In genomic region chr6:27601668-27602254, GRCh38 we compare ENCODE assay signal across 10 cellular contexts.
DNase-seq lines count a peak whose midpoint lies in the region; ATAC-seq, FAIRE-seq and TF ChIP-seq lines count a peak whose summit lies in the region.
"Had no signal": no experiment of that assay in that cellular context is flagged by ENCODE, and none has a peak within 500 bp of the region (broad histone marks: within the 10 kb centered on the region; RNA-seq: fewer than 3 reads in every experiment).

No MANE protein-coding gene starts in this region.

- peak overlapping the region in 1 of 3 experiments; percentile 9 for H3K4me3 ChIP-seq in endothelial cell of umbilical vein (replicated peaks in 1 of 3; ENCODE audit: insufficient read depth in 1 of 3, low read depth in 1 of 3, low read length in 3 of 3)
- H3K4me3 ChIP-seq in smooth muscle cell: peak overlapping the region; percentile 51

- H3K36me3 Mint-ChIP-seq in activated T-cell treated with anti-CD3 and anti-CD28 coated beads, Interleukin-2, amount 50 U/mL, for 4 hours (ENCODE audit: insufficient read depth): no peaks in the 10 kb centered on the region

- H3K27me3 ChIP-seq in endothelial cell of umbilical vein (ENCODE audit: control insufficient read depth in 2 of 2, insufficient read depth in 2 of 2, low read length in 2 of 2) (peaks cover 0 to 11% of the 10 kb centered on the region in 2 experiments), smooth muscle cell (ENCODE audit: low read depth) (peaks cover 19% of the 10 kb centered on the region)

- intact Hi-C loops in endothelial cell of umbilical vein (cut with micrococcal nuclease): loop anchor here (1.0 kb wide), 1 partner anchor 9 kb away; no protein-coding TSS in a partner anchor

- H3K9me1 ChIP-seq in endothelial cell of umbilical vein (replicated peaks; ENCODE audit: control insufficient read depth, extremely low read depth, insufficient read depth, low read length): no peaks in the 10 kb centered on the region

- peaks cover 8% of the 10 kb centered on the region for H3K4me1 Mint-ChIP-seq in activated T-cell treated with anti-CD3 and anti-CD28 coated beads, Interleukin-2, amount 50 U/mL, for 4 hours (ENCODE audit: low read depth)

- CTCF ChIA-PET in endothelial cell of umbilical vein (lab: Charles Lee): interaction anchor here (0.6 kb wide), 1 partner anchor 9 kb away, joined by 3 read pairs; no protein-coding TSS in a partner anchor

- in situ Hi-C loops in SK-MEL-5 (cut with HindIII; ENCODE audit: low pct_unique_long_range_greater_than_20kb, low sequenced_read_pairs): loop anchor here (10.0 kb wide), 1 partner anchor 97 kb away; no protein-coding TSS in a partner anchor

- peaks cover 4% of the 10 kb centered on the region for H3K9me3 Mint-ChIP-seq in activated T-cell treated with anti-CD3 and anti-CD28 coated beads, Interleukin-2, amount 50 U/mL, for 4 hours

- H2AFZ ChIP-seq in endothelial cell of umbilical vein (ENCODE audit: low read depth, low read length): peak overlapping the region; percentile 58
- H2AFZ ChIP-seq in smooth muscle cell (ENCODE audit: low read depth): peak overlapping the region; percentile 61

- no peak for ATAC-seq in activated T-cell treated with anti-CD3 and anti-CD28 coated beads, Interleukin-2, amount 50 U/mL, for 4 hours
- no peak for ATAC-seq in HG03439 (IDR thresholded peaks at IDR 0.05; ENCODE audit: unreplicated experiment)

- WGBS in smooth muscle cell (ENCODE audit: low lambda C conversion rate): 3% methylated on average over 23 of the region's 23 CpGs

- DNase-seq in activated T-cell treated with anti-CD3 and anti-CD28 coated beads, Interleukin-2, amount 50 U/mL, for 4 hours: no peak
- no peak for DNase-seq in activated T-cell treated with anti-CD3 and anti-CD28 coated beads, Interleukin-2, amount 50 U/mL, for 1 hour
- DNase-seq in SK-MEL-5 (ENCODE audit: low read depth, low spot score) (peak; percentile 77), endothelial cell of umbilical vein (ENCODE audit: low read depth, low spot score) (no peak), smooth muscle cell (lab: John Stamatoyannopoulos, UW; ENCODE audit: unreplicated experiment) (no peak), NCI-H1417 treated with DMSO at 0.1 percent for 48 hours (lab: John Stamatoyannopoulos, UW) (no peak)
- no peak for DNase-seq in activated CD4-positive, alpha-beta T cell treated with anti-CD3 and anti-CD28 coated beads, Interleukin-2, amount 50 U/mL, for 1 hour
- DNase-seq: NCI-H2107; stimulated activated CD4-positive, alpha-beta T cell treated with anti-CD3 and anti-CD28 coated beads, Interleukin-1b, Interleukin-23, amount 100 ng/mL, for 48 hours had no signal

- dilution Hi-C loops in endothelial cell of umbilical vein (cut with MboI; ENCODE audit: extremely low pct_ligation_motif_present, low sequenced_read_pairs): no loop called here

- peaks cover 3% of the 10 kb centered on the region for H3F3A ChIP-seq in smooth muscle cell (ENCODE audit: low read depth)

- H3K4me2 ChIP-seq in endothelial cell of umbilical vein (ENCODE audit: insufficient read depth, low read length) (peak overlapping the region; percentile 56), smooth muscle cell (peak overlapping the region; percentile 84)

- H3K9me3 ChIP-seq in endothelial cell of umbilical vein (replicated peaks; ENCODE audit: control insufficient read depth, insufficient read depth, low read length): no peaks in the 10 kb centered on the region
- H3K9me3 ChIP-seq in smooth muscle cell (replicated peaks; ENCODE audit: low read depth): no peaks in the 10 kb centered on the region

- H3K27me3 Mint-ChIP-seq in activated T-cell treated with anti-CD3 and anti-CD28 coated beads, Interleukin-2, amount 50 U/mL, for 4 hours (ENCODE audit: low read depth): peaks cover 85% of the 10 kb centered on the region

- H3K4me3 Mint-ChIP-seq in activated T-cell treated with anti-CD3 and anti-CD28 coated beads, Interleukin-2, amount 50 U/mL, for 4 hours: peak overlapping the region; percentile 36

- H3K27ac ChIP-seq in endothelial cell of umbilical vein (ENCODE audit: insufficient read depth, low read depth, low read length) (no peak overlapping the region), smooth muscle cell (ENCODE audit: low read depth) (no peak overlapping the region)

- H3K4me1 ChIP-seq in endothelial cell of umbilical vein (ENCODE audit: control insufficient read depth, extremely low read depth, insufficient read depth, low read length) (no peaks in the 10 kb centered on the region), smooth muscle cell (ENCODE audit: low read depth) (peaks cover 8% of the 10 kb centered on the region)

- H3K79me2 ChIP-seq in endothelial cell of umbilical vein (ENCODE audit: control insufficient read depth, insufficient read depth, low read length): no peaks in the 10 kb centered on the region
- no peaks in the 10 kb centered on the region for H3K79me2 ChIP-seq in smooth muscle cell (ENCODE audit: low read depth)

- POLR2A ChIA-PET in endothelial cell of umbilical vein (lab: Charles Lee): interaction anchor here (0.7 kb wide), 1 partner anchor 284 kb away, joined by 9 read pairs; no protein-coding TSS in a partner anchor

- TF ChIP-seq POLR2A in endothelial cell of umbilical vein (IDR thresholded peaks at IDR 0.05; ENCODE audit: low read depth, low read length): no peak

- no TSS peak for BruUV-seq in endothelial cell of umbilical vein (replicated peaks; lab: Mats Ljungman, UMichigan)

- H4K20me1 ChIP-seq in endothelial cell of umbilical vein (replicated peaks; ENCODE audit: control insufficient read depth, extremely low read depth, insufficient read depth, low read length) (no peaks in the 10 kb centered on the region), smooth muscle cell (ENCODE audit: low read depth) (no peaks in the 10 kb centered on the region)

- H3K9ac ChIP-seq in endothelial cell of umbilical vein (replicated peaks; ENCODE audit: extremely low read depth, insufficient read depth, low read length): no peak overlapping the region
- no peak overlapping the region for H3K9ac ChIP-seq in smooth muscle cell (ENCODE audit: low read depth)

- no peak for FAIRE-seq in endothelial cell of umbilical vein (lab: Jason Lieb, UNC)

- H3K36me3 ChIP-seq in endothelial cell of umbilical vein (ENCODE audit: control insufficient read depth in 2 of 2, extremely low read depth in 1 of 2, insufficient read depth in 2 of 2, low read length in 2 of 2) (no peaks in the 10 kb centered on the region), smooth muscle cell (ENCODE audit: low read depth) (no peaks in the 10 kb centered on the region)

- TF ChIP-seq CTCF in endothelial cell of umbilical vein (IDR thresholded peaks at IDR 0.05; ENCODE audit: extremely low read depth in 1 of 2, insufficient read depth in 1 of 2, low read depth in 1 of 2, low read length in 2 of 2) (no peak), smooth muscle cell (IDR thresholded peaks at IDR 0.05; ENCODE audit: borderline replicate concordance, insufficient read depth, poor library complexity, severe bottlenecking) (no peak)

TF ChIP-seq in endothelial cell of umbilical vein, 7 proteins besides CTCF, POLR2A, EP300 and RAD21:
- TF ChIP-seq MYC (IDR thresholded peaks at IDR 0.05; ENCODE audit: low read depth, low read length) (no peak), EZH2 (IDR thresholded peaks at IDR 0.05; ENCODE audit: borderline replicate concordance, low read depth, low read length, severe bottlenecking) (no peak), FOS (IDR thresholded peaks at IDR 0.05; ENCODE audit: borderline replicate concordance, insufficient read depth, low read length) (no peak), GATA2 (IDR thresholded peaks at IDR 0.05; ENCODE audit: insufficient read depth, insufficient read length, low read depth, low read length) (no peak), JUN (IDR thresholded peaks at IDR 0.05; ENCODE audit: borderline replicate concordance, insufficient read depth, insufficient read length, low read depth) (no peak), MAX (IDR thresholded peaks at IDR 0.05; ENCODE audit: insufficient read depth, insufficient read length) (no peak), POLR2AphosphoS5 (IDR thresholded peaks at IDR 0.05; ENCODE audit: insufficient read depth, low read depth, low read length) (no peak)
